16 cellular contexts compared by ENCODE assay signal in the genomic region with DNA sequence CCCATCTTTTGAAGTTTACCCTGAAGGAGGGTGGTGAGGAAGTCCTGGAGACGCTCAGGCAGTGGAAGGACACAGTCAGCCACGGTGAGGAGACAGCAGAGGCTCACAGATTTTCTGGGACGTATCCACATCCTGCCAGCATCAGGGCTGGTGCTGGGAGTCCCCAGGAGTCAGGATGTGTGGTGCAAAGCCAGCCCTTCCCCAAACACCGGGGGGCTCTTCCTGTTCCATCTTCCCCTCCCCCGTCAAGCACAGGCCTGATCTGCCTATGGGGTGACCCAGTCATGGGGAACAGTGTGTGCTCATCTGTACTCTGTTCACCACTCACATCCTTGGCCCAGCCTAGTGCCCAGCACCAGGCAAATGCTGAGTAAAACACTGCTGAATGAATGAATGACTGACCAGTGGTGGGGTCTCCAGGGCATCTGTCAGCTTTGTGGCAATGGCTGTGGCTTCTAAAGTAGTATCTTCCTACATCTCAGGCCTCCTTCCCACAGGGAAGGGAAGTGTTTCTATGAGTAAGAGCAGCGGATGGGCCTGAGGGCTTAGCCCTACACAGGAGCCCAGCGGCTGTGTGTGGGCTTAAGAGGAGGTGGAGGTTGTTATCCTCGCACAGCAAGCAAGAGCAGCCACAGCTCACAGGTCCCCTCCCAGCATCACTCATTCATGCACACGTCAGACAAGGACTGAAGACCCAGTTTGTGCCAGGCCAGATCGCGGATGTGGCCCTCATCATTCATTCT. TPM values are rescaled to one million over a fixed set of nuclear protein-coding genes. Genes with fewer than 3 reads are reported as not detected.
"Had no signal": no experiment of that assay in that cellular context is flagged by ENCODE, and none has a peak within 500 bp of the region (broad histone marks: within the 10 kb centered on the region; RNA-seq: fewer than 3 reads in every experiment).

No MANE protein-coding gene starts in this region.

- ATAC-seq: activated naive CD8-positive, alpha-beta T cell treated with anti-CD3 and anti-CD28 coated beads, Interleukin-2, amount 50 U/mL, for 24 hours; activated T-helper 17 cell treated with anti-CD3 and anti-CD28 coated beads, Interleukin-2, amount 50 U/mL, for 72 hours had no signal

- H3K9me3 Mint-ChIP-seq: activated naive CD4-positive, alpha-beta T cell treated with anti-CD3 and anti-CD28 coated beads for 36 hours; activated naive CD8-positive, alpha-beta T cell treated with anti-CD3 and anti-CD28 coated beads, Interleukin-2, amount 50 U/mL, for 24 hours; activated T-helper 17 cell treated with anti-CD3 and anti-CD28 coated beads, Interleukin-2, amount 50 U/mL, for 72 hours; naive B cell; neural progenitor cell had no signal

- H3K4me1 ChIP-seq: neural progenitor cell, pancreas, sigmoid colon had no signal

- H3K36me3 ChIP-seq: neural progenitor cell, pancreas, sigmoid colon had no signal

- DNase-seq: activated CD4-positive, alpha-beta T cell treated with anti-CD3 and anti-CD28 coated beads for 1 hour; activated CD4-positive, alpha-beta T cell treated with anti-CD3 and anti-CD28 coated beads, Interleukin-2, amount 50 U/mL, for 48 hours; activated naive CD4-positive, alpha-beta T cell treated with anti-CD3 and anti-CD28 coated beads for 36 hours; activated naive CD8-positive, alpha-beta T cell treated with anti-CD3 and anti-CD28 coated beads, Interleukin-2, amount 50 U/mL, for 24 hours; dorsolateral prefrontal cortex; glutamatergic neuron; hypothalamus; kidney glomerular epithelial cell; naive B cell; pancreas; sigmoid colon; stimulated activated CD4-positive, alpha-beta T cell treated with anti-CD3 and anti-CD28 coated beads, Interleukin-1b, Interleukin-23, amount 100 ng/mL, for 48 hours had no signal

- H3K9me3 ChIP-seq: pancreas, sigmoid colon had no signal

- H3K27ac Mint-ChIP-seq: activated naive CD4-positive, alpha-beta T cell treated with anti-CD3 and anti-CD28 coated beads for 36 hours; activated naive CD8-positive, alpha-beta T cell treated with anti-CD3 and anti-CD28 coated beads, Interleukin-2, amount 50 U/mL, for 24 hours; activated T-helper 17 cell treated with anti-CD3 and anti-CD28 coated beads, Interleukin-2, amount 50 U/mL, for 72 hours; naive B cell; neural progenitor cell had no signal

- H3K9ac ChIP-seq: neural progenitor cell had no signal

- H3K27ac ChIP-seq: neural progenitor cell, pancreas, sigmoid colon had no signal

- H3K4me3 Mint-ChIP-seq: activated naive CD4-positive, alpha-beta T cell treated with anti-CD3 and anti-CD28 coated beads for 36 hours; activated naive CD8-positive, alpha-beta T cell treated with anti-CD3 and anti-CD28 coated beads, Interleukin-2, amount 50 U/mL, for 24 hours; activated T-helper 17 cell treated with anti-CD3 and anti-CD28 coated beads, Interleukin-2, amount 50 U/mL, for 72 hours; neural progenitor cell had no signal

- FAIRE-seq: astrocyte, bronchial epithelial cell, pancreas had no signal

- H3K27me3 Mint-ChIP-seq: activated naive CD8-positive, alpha-beta T cell treated with anti-CD3 and anti-CD28 coated beads, Interleukin-2, amount 50 U/mL, for 24 hours had no signal

- H3K4me1 Mint-ChIP-seq: activated naive CD8-positive, alpha-beta T cell treated with anti-CD3 and anti-CD28 coated beads, Interleukin-2, amount 50 U/mL, for 24 hours; activated T-helper 17 cell treated with anti-CD3 and anti-CD28 coated beads, Interleukin-2, amount 50 U/mL, for 72 hours; naive B cell had no signal

- H3K4me3 ChIP-seq: dorsolateral prefrontal cortex, neural progenitor cell, pancreas, sigmoid colon had no signal

- H3K4me2 ChIP-seq: neural progenitor cell had no signal

- H2AFZ ChIP-seq: neural progenitor cell had no signal

- H3K27me3 ChIP-seq: dorsolateral prefrontal cortex, neural progenitor cell, pancreas, sigmoid colon had no signal

- H3K36me3 Mint-ChIP-seq: naive B cell had no signal

RNA-seq across cellular contexts. Expression of a gene that starts 23.3 kb away (rescaled TPM):
- total RNA-seq: activated T-helper 17 cell treated with anti-CD3 and anti-CD28 coated beads, Interleukin-2, amount 50 U/mL, for 72 hours had no signal
